Comparison of ENCODE assay signal across 8 cellular contexts in the genomic region with DNA sequence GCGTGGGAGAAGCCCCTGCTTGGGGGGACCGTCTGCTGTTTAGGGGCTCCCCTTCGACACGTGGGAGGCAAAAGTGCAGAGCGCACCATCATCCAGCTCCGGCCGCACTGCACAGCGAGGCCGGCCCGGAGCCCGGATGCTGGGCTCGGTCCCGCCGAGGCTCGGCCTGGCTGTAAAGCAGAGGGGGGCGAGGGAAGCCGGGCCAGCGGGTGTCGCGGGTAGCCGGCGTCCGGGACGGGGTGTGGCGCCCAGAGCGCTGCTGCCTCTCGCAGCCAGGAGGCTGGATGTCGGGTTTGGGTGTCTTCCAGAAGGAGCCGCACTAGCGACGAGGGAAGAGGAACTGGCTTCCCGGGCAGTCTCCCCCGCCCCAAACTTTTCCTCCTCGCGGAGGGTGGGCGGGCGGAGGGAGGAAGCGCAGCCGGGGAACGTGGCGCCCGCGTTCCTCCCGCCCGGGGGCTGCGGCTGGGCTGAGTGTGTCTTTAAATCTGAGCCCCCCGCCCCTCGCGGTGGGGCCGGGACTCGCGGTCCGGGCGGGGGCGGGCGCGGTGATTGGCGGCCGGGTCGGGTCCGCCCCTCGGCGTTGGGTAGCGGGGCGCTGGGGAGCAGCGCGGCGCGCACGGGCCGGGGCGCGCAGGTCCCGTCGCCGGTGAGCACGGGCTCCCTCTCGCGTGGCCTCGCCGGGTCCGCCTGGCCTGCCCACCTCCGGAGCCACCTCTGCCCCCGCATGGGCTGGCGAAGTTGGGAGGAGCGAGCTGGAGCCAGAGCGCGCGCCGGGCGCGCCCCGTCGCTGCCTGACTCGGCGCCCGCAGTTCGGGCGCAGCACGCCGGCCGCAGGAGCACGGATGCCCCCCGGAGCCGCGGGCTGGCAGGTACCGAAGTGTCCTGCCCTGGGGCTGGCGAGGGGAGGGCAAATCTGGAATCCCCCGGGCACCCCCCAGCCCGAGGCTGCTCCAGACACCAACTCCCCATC. TPM values are rescaled to one million over a fixed set of nuclear protein-coding genes. Genes with fewer than 3 reads are reported as not detected.
DNase-seq lines count a peak whose midpoint lies in the region; ATAC-seq and TF ChIP-seq lines count a peak whose summit lies in the region.

Gene PALD1, plus strand, starts transcription at position 577 of the 970 bp plus-strand sequence. CDS start 47,185 bp downstream, outside the sequence.

- peak within 1 kb of the TSS; percentile 82 for H3K9ac ChIP-seq in ES-I3 (ENCODE audit: low read depth, low read length)

- DNase-seq in UCSD-AML1 (lab: John Stamatoyannopoulos, UW; ENCODE audit: unreplicated experiment), result peak; percentile 77
- peak; percentile 38 for DNase-seq in cerebellar cortex (ENCODE audit: low spot score)
- DNase-seq in left lobe of liver (ENCODE audit: low spot score), result peak; percentile 63
- peak; percentile 65 for DNase-seq in stimulated activated CD4-positive, alpha-beta T cell treated with anti-CD3 and anti-CD28 coated beads, Interleukin-4, amount 100 ng/mL, for 1 hour

- ATAC-seq in left lobe of liver (peak; percentile 59), HG03196 (IDR thresholded peaks at IDR 0.05; ENCODE audit: unreplicated experiment) (no peak), HG02610 (IDR thresholded peaks at IDR 0.05; ENCODE audit: unreplicated experiment) (no peak)

- no peak for TF ChIP-seq EP300 in Ishikawa (IDR thresholded peaks at IDR 0.05; ENCODE audit: borderline replicate concordance)

- peaks cover 20% of the 10 kb centered on the region for H3K4me1 ChIP-seq in ES-I3 (ENCODE audit: insufficient read depth, low read length)

- peak; percentile 4; the same call in 1 of the 2 replicates for TF ChIP-seq RAD21 in Ishikawa (IDR thresholded peaks at IDR 0.05; ENCODE audit: low read depth)

- H3K9me3 ChIP-seq in ES-I3 (ENCODE audit: control insufficient read depth, insufficient read depth, low read length), result no peaks in the 10 kb centered on the region

- H3K36me3 ChIP-seq in ES-I3 (ENCODE audit: insufficient read depth, low read length), result no peaks in the 10 kb centered on the region

TF ChIP-seq in Ishikawa, 13 proteins besides CTCF, POLR2A, EP300 and RAD21:
- TF ChIP-seq EGR1 (IDR thresholded peaks at IDR 0.05), result peak; percentile 69
- no peak for TF ChIP-seq CREB1 (IDR thresholded peaks at IDR 0.05; ENCODE audit: low read depth)
- TF ChIP-seq, protein P1, sequence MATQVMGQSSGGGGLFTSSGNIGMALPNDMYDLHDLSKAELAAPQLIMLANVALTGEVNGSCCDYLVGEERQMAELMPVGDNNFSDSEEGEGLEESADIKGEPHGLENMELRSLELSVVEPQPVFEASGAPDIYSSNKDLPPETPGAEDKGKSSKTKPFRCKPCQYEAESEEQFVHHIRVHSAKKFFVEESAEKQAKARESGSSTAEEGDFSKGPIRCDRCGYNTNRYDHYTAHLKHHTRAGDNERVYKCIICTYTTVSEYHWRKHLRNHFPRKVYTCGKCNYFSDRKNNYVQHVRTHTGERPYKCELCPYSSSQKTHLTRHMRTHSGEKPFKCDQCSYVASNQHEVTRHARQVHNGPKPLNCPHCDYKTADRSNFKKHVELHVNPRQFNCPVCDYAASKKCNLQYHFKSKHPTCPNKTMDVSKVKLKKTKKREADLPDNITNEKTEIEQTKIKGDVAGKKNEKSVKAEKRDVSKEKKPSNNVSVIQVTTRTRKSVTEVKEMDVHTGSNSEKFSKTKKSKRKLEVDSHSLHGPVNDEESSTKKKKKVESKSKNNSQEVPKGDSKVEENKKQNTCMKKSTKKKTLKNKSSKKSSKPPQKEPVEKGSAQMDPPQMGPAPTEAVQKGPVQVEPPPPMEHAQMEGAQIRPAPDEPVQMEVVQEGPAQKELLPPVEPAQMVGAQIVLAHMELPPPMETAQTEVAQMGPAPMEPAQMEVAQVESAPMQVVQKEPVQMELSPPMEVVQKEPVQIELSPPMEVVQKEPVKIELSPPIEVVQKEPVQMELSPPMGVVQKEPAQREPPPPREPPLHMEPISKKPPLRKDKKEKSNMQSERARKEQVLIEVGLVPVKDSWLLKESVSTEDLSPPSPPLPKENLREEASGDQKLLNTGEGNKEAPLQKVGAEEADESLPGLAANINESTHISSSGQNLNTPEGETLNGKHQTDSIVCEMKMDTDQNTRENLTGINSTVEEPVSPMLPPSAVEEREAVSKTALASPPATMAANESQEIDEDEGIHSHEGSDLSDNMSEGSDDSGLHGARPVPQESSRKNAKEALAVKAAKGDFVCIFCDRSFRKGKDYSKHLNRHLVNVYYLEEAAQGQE (IDR thresholded peaks at IDR 0.05; ENCODE audit: low read depth), result no peak
- TF ChIP-seq TEAD4 (IDR thresholded peaks at IDR 0.05), result no peak
- TF ChIP-seq TAF1 (IDR thresholded peaks at IDR 0.05; ENCODE audit: low read depth), result peak; percentile 36; the same call in 1 of the 2 replicates
- peak; percentile 15; the same call in 1 of the 2 replicates for TF ChIP-seq NFIC (IDR thresholded peaks at IDR 0.05)
- TF ChIP-seq CEBPB (IDR thresholded peaks at IDR 0.05), result no peak
- TF ChIP-seq, protein P2, sequence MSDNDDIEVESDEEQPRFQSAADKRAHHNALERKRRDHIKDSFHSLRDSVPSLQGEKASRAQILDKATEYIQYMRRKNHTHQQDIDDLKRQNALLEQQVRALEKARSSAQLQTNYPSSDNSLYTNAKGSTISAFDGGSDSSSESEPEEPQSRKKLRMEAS (IDR thresholded peaks at IDR 0.05), result peak; percentile 21; the same call in 1 of the 2 replicates
- TF ChIP-seq TCF12 (IDR thresholded peaks at IDR 0.05; ENCODE audit: low read depth), result peak; percentile 18; the same call in 1 of the 2 replicates
- no peak for TF ChIP-seq USF1 (IDR thresholded peaks at IDR 0.05)
- peak; percentile 81 for TF ChIP-seq ZBTB7A (IDR thresholded peaks at IDR 0.05; ENCODE audit: low read depth)

RNA-seq across cellular contexts. Expression of gene PALD1, which starts in this region (rescaled TPM):
- total RNA-seq in left lobe of liver, result 1.1 TPM
